In the genomic region with DNA sequence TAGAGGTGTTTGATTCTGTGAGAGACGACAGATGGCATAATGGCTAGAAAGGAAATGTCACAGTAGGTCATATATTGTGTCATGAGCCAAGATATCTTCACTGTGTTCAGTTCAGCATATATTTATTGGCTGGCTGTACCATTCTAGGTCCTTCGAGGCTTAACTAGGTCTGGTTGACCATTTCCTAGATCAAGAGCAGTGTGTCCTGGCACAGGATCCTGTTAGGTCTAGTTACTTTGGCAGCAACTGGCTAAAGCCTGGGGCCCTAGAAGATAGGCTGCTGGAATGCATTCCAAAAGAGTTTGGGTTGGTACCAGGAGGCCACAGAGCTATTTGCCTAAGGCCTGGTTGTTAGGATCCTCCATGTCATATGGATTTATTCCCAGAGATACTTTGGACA, we compare ENCODE assay signal across 1 cellular context.
TF ChIP-seq lines count a peak whose summit lies in the region.

No MANE protein-coding gene starts in this region.

TF ChIP-seq in IMR-90, 13 proteins besides CTCF, POLR2A, EP300 and RAD21:
- TF ChIP-seq CHD1 (IDR thresholded peaks at IDR 0.05; ENCODE audit: low read depth, low read length) (no peak), RFX5 (IDR thresholded peaks at IDR 0.05; ENCODE audit: low read depth, low read length) (no peak), RCOR1 (IDR thresholded peaks at IDR 0.05; ENCODE audit: insufficient replicate concordance, low read length) (no peak), NFE2L2 (IDR thresholded peaks at IDR 0.05; ENCODE audit: low read depth, low read length) (no peak), ELK1 (IDR thresholded peaks at IDR 0.05; ENCODE audit: borderline replicate concordance, low read depth, low read length) (no peak), BHLHE40 (IDR thresholded peaks at IDR 0.05; ENCODE audit: low read depth, low read length) (no peak), FOS (IDR thresholded peaks at IDR 0.05; ENCODE audit: low read depth, low read length) (no peak), MXI1 (IDR thresholded peaks at IDR 0.05; ENCODE audit: borderline replicate concordance, low read depth, low read length) (no peak), MAFK (IDR thresholded peaks at IDR 0.05; ENCODE audit: low read depth, low read length) (no peak), CEBPB (IDR thresholded peaks at IDR 0.05; ENCODE audit: low read depth, low read length) (no peak), MAZ (IDR thresholded peaks at IDR 0.05; ENCODE audit: borderline replicate concordance, low read depth, low read length) (no peak), SMC3 (IDR thresholded peaks at IDR 0.05; ENCODE audit: low read depth, low read length) (no peak)
- TF ChIP-seq, protein P1, sequence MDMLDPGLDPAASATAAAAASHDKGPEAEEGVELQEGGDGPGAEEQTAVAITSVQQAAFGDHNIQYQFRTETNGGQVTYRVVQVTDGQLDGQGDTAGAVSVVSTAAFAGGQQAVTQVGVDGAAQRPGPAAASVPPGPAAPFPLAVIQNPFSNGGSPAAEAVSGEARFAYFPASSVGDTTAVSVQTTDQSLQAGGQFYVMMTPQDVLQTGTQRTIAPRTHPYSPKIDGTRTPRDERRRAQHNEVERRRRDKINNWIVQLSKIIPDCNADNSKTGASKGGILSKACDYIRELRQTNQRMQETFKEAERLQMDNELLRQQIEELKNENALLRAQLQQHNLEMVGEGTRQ (IDR thresholded peaks at IDR 0.05; ENCODE audit: low read depth, low read length), result no peak
